ENCODE assay signal across 2 cellular contexts in genomic region chr6:119109654-119110325, GRCh38.
TF ChIP-seq lines count a peak whose summit lies in the region.

No MANE protein-coding gene starts in this region.

TF ChIP-seq in HepG2, 621 proteins besides CTCF, POLR2A, EP300 and RAD21:
- TF ChIP-seq TBL1XR1 (IDR thresholded peaks at IDR 0.05; ENCODE audit: borderline replicate concordance, low read length, partially characterized antibody), result no peak
- TF ChIP-seq CEBPB (IDR thresholded peaks at IDR 0.05; ENCODE audit: borderline replicate concordance, low read depth, low read length), result peak; percentile 91
- TF ChIP-seq CEBPG (CRISPR knock-in tag; IDR thresholded peaks at IDR 0.05), result 0 out of 2 replicates have a peak, but pooled peaks have one; percentile 38

TF ChIP-seq in H1, 55 proteins besides CTCF, POLR2A, EP300 and RAD21:
- TF ChIP-seq SUZ12 (IDR thresholded peaks at IDR 0.05; ENCODE audit: low read length) (no peak), CEBPB (IDR thresholded peaks at IDR 0.05; ENCODE audit: low read depth, low read length) (peak; percentile 91), BACH1 (IDR thresholded peaks at IDR 0.05; ENCODE audit: low read length) (no peak), KDM1A (IDR thresholded peaks at IDR 0.05; ENCODE audit: borderline replicate concordance, low read length) (no peak)
TF ChIP-seq in H1: peak in this region for 1.
